In the genomic region with DNA sequence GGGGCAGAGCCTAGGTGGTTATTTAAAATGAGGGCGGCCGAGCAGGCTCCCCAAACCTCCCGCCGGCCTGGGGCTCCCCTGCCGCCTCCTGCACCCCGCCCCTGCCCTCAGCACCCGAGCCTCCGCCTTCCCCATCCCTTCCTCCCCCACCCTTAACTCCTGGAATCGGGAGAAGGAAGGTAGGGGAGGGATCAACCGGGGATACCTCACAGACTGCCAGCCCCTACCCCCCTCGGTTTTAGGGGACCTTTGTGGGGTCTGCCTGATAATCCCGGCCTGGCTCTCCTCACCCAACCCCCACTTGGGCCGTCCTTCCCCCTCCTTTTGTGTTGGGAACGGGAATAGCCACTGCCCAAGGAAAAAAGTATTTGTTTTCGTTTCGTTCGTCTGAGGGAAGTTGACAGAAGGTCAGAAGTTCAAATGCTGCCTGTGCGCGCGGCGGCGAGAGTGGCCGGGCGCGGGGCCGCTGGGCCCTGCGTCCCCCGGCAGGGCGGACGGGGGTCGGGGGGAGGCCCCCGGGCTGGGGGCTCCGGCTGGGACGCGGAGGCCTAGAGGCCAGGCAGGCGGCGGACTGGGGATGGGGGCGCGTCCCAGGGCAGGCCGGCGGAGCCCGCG, we compare ENCODE assay signal across 11 cellular contexts. TPM values are rescaled to one million over a fixed set of nuclear protein-coding genes. Genes with fewer than 3 reads are reported as not detected.
DNase-seq lines count a peak whose midpoint lies in the region; ATAC-seq and TF ChIP-seq lines count a peak whose summit lies in the region.
"Had no signal": no experiment of that assay in that cellular context is flagged by ENCODE, and none has a peak within 500 bp of the region (broad histone marks: within the 10 kb centered on the region; RNA-seq: fewer than 3 reads in every experiment).

No MANE protein-coding gene starts in this region.

- no peak overlapping the region for H3K9ac ChIP-seq in mammary epithelial cell (ENCODE audit: insufficient read depth, low read length)

- H3K79me2 ChIP-seq in mammary epithelial cell (ENCODE audit: insufficient read depth, low read length) = no peaks in the 10 kb centered on the region

- H3K27ac Mint-ChIP-seq in CD8-positive, alpha-beta T cell = no peak overlapping the region

- peak overlapping the region; percentile 76 for H3K4me2 ChIP-seq in mammary epithelial cell (ENCODE audit: insufficient read depth, low read depth, low read length)

- in situ Hi-C loops in mammary epithelial cell (cut with MboI; ENCODE audit: low sequenced_read_pairs in 2 of 2) = loop anchor here (10.0 to 25.0 kb wide), 4 partner anchors 653 to 1005 kb away; partner anchors contain the start of gene RNF32 (in 1 of the 2)

- H3K36me3 ChIP-seq in mammary epithelial cell (ENCODE audit: insufficient read depth, low read length) = no peaks in the 10 kb centered on the region
- H3K36me3 ChIP-seq in CD8-positive, alpha-beta T cell (ENCODE audit: insufficient read depth, low read length) = no peaks in the 10 kb centered on the region
- H3K36me3 ChIP-seq: HAP-1 had no signal

- no peaks in the 10 kb centered on the region for H3K9me3 ChIP-seq in mammary epithelial cell (replicated peaks; ENCODE audit: insufficient read depth, low read length)
- H3K9me3 ChIP-seq in CD8-positive, alpha-beta T cell (ENCODE audit: low read length) = no peaks in the 10 kb centered on the region
- H3K9me3 ChIP-seq: HAP-1 had no signal

- H3K27ac ChIP-seq in mammary epithelial cell (ENCODE audit: insufficient read depth, low read depth, low read length) = no peak overlapping the region
- H3K27ac ChIP-seq in CD8-positive, alpha-beta T cell (ENCODE audit: low read depth, low read length) = no peak overlapping the region

- DNase-seq in HEK293T (ENCODE audit: extremely low spot score) (no peak), mammary epithelial cell (no peak), left kidney (ENCODE audit: low read depth, low spot score) (peak; percentile 55), skeletal muscle cell (ENCODE audit: low read depth) (no peak), GM19238 (ENCODE audit: insufficient read length, low spot score) (no peak), DMS 273 (lab: John Stamatoyannopoulos, UW; ENCODE audit: unreplicated experiment) (no peak)
- DNase-seq in CD8-positive, alpha-beta T cell = no peak
- DNase-seq in stimulated activated CD4-positive, alpha-beta T cell treated with anti-CD3 and anti-CD28 coated beads, Interleukin-4, amount 100 ng/mL, for 1 hour = no peak
- DNase-seq: stimulated activated CD8-positive, alpha-beta memory T cell treated with anti-CD3 and anti-CD28 coated beads, Interleukin-4, amount 100 ng/mL, for 48 hours; T1000 had no signal

- H3K4me3 ChIP-seq in mammary epithelial cell (replicated peaks in 1 of 3; ENCODE audit: insufficient read depth in 1 of 3, low read depth in 2 of 3, low read length in 3 of 3) = no peak overlapping the region
- peak overlapping the region; percentile 2 for H3K4me3 ChIP-seq in skeletal muscle cell (ENCODE audit: low read depth, low read length)
- H3K4me3 ChIP-seq in CD8-positive, alpha-beta T cell (ENCODE audit: low read depth, low read length) = no peak overlapping the region
- H3K4me3 ChIP-seq: HAP-1 had no signal

- peaks cover 48% of the 10 kb centered on the region for H3K27me3 ChIP-seq in mammary epithelial cell (ENCODE audit: insufficient read depth, low read length)
- H3K27me3 ChIP-seq in CD8-positive, alpha-beta T cell (ENCODE audit: insufficient read depth, low read length) = peaks cover 21% of the 10 kb centered on the region

- WGBS in mammary epithelial cell (ENCODE audit: low coverage, missing lambda C conversion rate) = 4% methylated on average over 24 of the region's 43 CpGs

- intact Hi-C loops in mammary epithelial cell (cut with micrococcal nuclease) = loop anchor here (10.0 kb wide), 1 partner anchor 1135 kb away; the partner anchor contains the start of gene NOM1
- intact Hi-C loops in CD8-positive, alpha-beta T cell (cut with DNase I, micrococcal nuclease) = no loop called here

- dilution Hi-C loops in mammary epithelial cell (cut with HindIII; ENCODE audit: low sequenced_read_pairs) = no loop called here

- no peak for TF ChIP-seq CTCF in mammary epithelial cell (conservative IDR thresholded peaks at IDR 0.05 in 1 of 2, IDR thresholded peaks at IDR 0.05 in 1 of 2; ENCODE audit: extremely low read depth in 1 of 2, insufficient read depth in 1 of 2, low read depth in 1 of 2, low read length in 2 of 2)
- no peak for TF ChIP-seq CTCF in CD8-positive, alpha-beta T cell (IDR thresholded peaks at IDR 0.05)

- H3K4me3 Mint-ChIP-seq in CD8-positive, alpha-beta T cell = no peak overlapping the region

- no peak for ATAC-seq in CD8-positive, alpha-beta T cell

- H3K9me3 Mint-ChIP-seq in CD8-positive, alpha-beta T cell = no peaks in the 10 kb centered on the region

- H3K36me3 Mint-ChIP-seq in CD8-positive, alpha-beta T cell = no peaks in the 10 kb centered on the region

- POLR2A ChIA-PET in HEK293T (lab: Yijun Ruan, JAX) = no interaction called here
- POLR2A ChIA-PET in CD8-positive, alpha-beta T cell (lab: Charles Lee) = no interaction called here

- no peak overlapping the region for H2AFZ ChIP-seq in mammary epithelial cell (ENCODE audit: low read depth, low read length)

- H3K27me3 Mint-ChIP-seq in CD8-positive, alpha-beta T cell (ENCODE audit: low read depth) = peaks cover 60% of the 10 kb centered on the region

- no peaks in the 10 kb centered on the region for H4K20me1 ChIP-seq in mammary epithelial cell (ENCODE audit: insufficient read depth, low read length)

- no TSS peak for BruUV-seq in mammary epithelial cell (replicated peaks; lab: Mats Ljungman, UMichigan)

- H3K4me1 Mint-ChIP-seq in CD8-positive, alpha-beta T cell (ENCODE audit: low read depth) = peaks cover 20% of the 10 kb centered on the region

- peaks cover 31% of the 10 kb centered on the region for H3K4me1 ChIP-seq in mammary epithelial cell (ENCODE audit: insufficient read depth, low read length)
- peaks cover 13% of the 10 kb centered on the region for H3K4me1 ChIP-seq in CD8-positive, alpha-beta T cell (ENCODE audit: insufficient read depth, low read length)

- CTCF ChIA-PET in HEK293T (lab: Yijun Ruan, JAX) (no interaction called here), mammary epithelial cell (lab: Charles Lee; ENCODE audit: low non-redundant PET) (no interaction called here)
- CTCF ChIA-PET in CD8-positive, alpha-beta T cell (lab: Charles Lee) = no interaction called here

TF ChIP-seq in HEK293T, 16 proteins besides CTCF, POLR2A, EP300 and RAD21:
- TF ChIP-seq NFRKB (IDR thresholded peaks at IDR 0.05) = no peak
- TF ChIP-seq L3MBTL2 (conservative IDR thresholded peaks at IDR 0.05) = no peak
- 0 out of 2 replicates have a peak, but pooled peaks have one; percentile 11 for TF ChIP-seq FOXM1 (IDR thresholded peaks at IDR 0.05; ENCODE audit: borderline replicate concordance)
- TF ChIP-seq BHLHE40 (IDR thresholded peaks at IDR 0.05; ENCODE audit: borderline replicate concordance) = no peak

RNA-seq across cellular contexts. Expression of gene SHH, which starts 2.8 kb away (rescaled TPM):
- not detected for total RNA-seq in mammary epithelial cell
- polyA plus RNA-seq in mammary epithelial cell = not detected
- not detected for polyA minus RNA-seq in mammary epithelial cell
- total RNA-seq in CD8-positive, alpha-beta T cell = not detected
